ENCODE assay signal across 20 cellular contexts in the genomic region with DNA sequence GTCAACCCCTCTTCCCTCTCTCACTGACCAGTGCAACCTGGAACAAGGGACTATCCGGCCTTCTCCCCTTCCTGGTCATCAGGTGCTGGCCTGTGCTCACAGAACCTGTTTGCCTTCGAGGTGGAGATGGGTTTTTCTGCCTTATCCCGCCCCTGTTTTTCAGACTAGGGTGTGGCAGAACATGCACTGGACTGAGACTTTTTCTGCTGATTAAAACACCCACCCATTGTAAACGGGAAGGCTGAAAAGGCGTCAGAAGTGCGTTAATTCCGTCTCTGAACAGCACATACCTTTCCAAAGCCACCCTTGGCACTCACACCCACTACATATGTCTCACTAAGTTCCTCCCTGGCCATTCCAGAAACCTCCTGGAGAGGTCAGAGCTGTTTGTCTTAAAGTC. TPM values are rescaled to one million over a fixed set of nuclear protein-coding genes. Genes with fewer than 3 reads are reported as not detected.
DNase-seq lines count a peak whose midpoint lies in the region; ATAC-seq, FAIRE-seq and TF ChIP-seq lines count a peak whose summit lies in the region.
"Had no signal": no experiment of that assay in that cellular context is flagged by ENCODE, and none has a peak within 500 bp of the region (broad histone marks: within the 10 kb centered on the region; RNA-seq: fewer than 3 reads in every experiment).

No MANE protein-coding gene starts in this region.

- POLR2A ChIA-PET in K562 (lab: Yijun Ruan, JAX), result interaction anchor here (0.6 kb wide), 2 partner anchors 42 to 175 kb away, joined by 3 read pairs; no protein-coding TSS in a partner anchor
- POLR2A ChIA-PET in activated CD4-positive, alpha-beta memory T cell treated with anti-CD3 and anti-CD28 coated beads, Interleukin-2, amount 10 ng/mL, durations not matched to agents 7 days and 5 days (lab: Charles Lee), result no interaction called here

- peaks cover 6% of the 10 kb centered on the region for H3K4me1 Mint-ChIP-seq in progenitor cell of endocrine pancreas (ENCODE audit: low read depth)
- H3K4me1 Mint-ChIP-seq in T-helper 2 cell treated with Interferon-gamma antibody and Interleukin-4, amounts not matched to agents 5 μg/mL and 100 μg/mL, for 36 hours (ENCODE audit: low read depth), result no peaks in the 10 kb centered on the region
- no peaks in the 10 kb centered on the region for H3K4me1 Mint-ChIP-seq in activated CD4-positive, alpha-beta memory T cell treated with anti-CD3 and anti-CD28 coated beads, Interleukin-2, amount 10 ng/mL, durations not matched to agents 7 days and 5 days

- H3K27me3 ChIP-seq in K562 (ENCODE audit: control insufficient read depth in 2 of 2, insufficient read depth in 2 of 2, low read length in 2 of 2), result peaks cover 8% of the 10 kb centered on the region in 2 experiments; a peak in 4 of 5 replicates
- peaks cover 0 to 4% of the 10 kb centered on the region in 2 donors for H3K27me3 ChIP-seq in mucosa of rectum (ENCODE audit: control insufficient read depth in 2 of 2, insufficient read depth in 2 of 2, low read length in 2 of 2)

- no peaks in the 10 kb centered on the region for H3K9me3 ChIP-seq in K562 (replicated peaks; ENCODE audit: control insufficient read depth, insufficient read depth, low read depth, low read length)
- H3K9me3 ChIP-seq in mucosa of rectum (ENCODE audit: control insufficient read depth in 2 of 2, low read length in 2 of 2), result no peaks in the 10 kb centered on the region
- H3K9me3 ChIP-seq: HAP-1 had no signal

- H3K4me2 ChIP-seq in K562 (ENCODE audit: insufficient read depth, low read length), result peak overlapping the region; percentile 11; the same call in 1 of the 2 replicates

- no peak overlapping the region for H3K4me3 ChIP-seq in K562
- H3K4me3 ChIP-seq in mucosa of rectum (ENCODE audit: low read length in 2 of 2), result no peak overlapping the region
- H3K4me3 ChIP-seq: GM23248, HAP-1, SK-N-MC had no signal

- peaks cover 4 to 7% of the 10 kb centered on the region in 2 experiments; a peak in 2 of 5 replicates for H3K4me1 ChIP-seq in K562 (replicated peaks in 1 of 2; ENCODE audit: control insufficient read depth in 2 of 2, insufficient read depth in 2 of 2, low read length in 2 of 2)
- H3K4me1 ChIP-seq in mucosa of rectum (ENCODE audit: control insufficient read depth in 2 of 2, insufficient read depth in 2 of 2, low read length in 2 of 2), result peaks cover 5 to 32% of the 10 kb centered on the region in 2 donors
- H3K4me1 ChIP-seq: HAP-1 had no signal

- H3K36me3 Mint-ChIP-seq in progenitor cell of endocrine pancreas (ENCODE audit: insufficient read depth), result no peaks in the 10 kb centered on the region
- no peaks in the 10 kb centered on the region for H3K36me3 Mint-ChIP-seq in T-helper 2 cell treated with Interferon-gamma antibody and Interleukin-4, amounts not matched to agents 5 μg/mL and 100 μg/mL, for 36 hours (ENCODE audit: low read depth)
- H3K36me3 Mint-ChIP-seq in activated CD4-positive, alpha-beta memory T cell treated with anti-CD3 and anti-CD28 coated beads, Interleukin-2, amount 10 ng/mL, durations not matched to agents 7 days and 5 days (ENCODE audit: low read depth), result no peaks in the 10 kb centered on the region

- H2AFZ ChIP-seq in K562 (ENCODE audit: low read depth, low read length), result peak overlapping the region; percentile 40
- H2AFZ ChIP-seq: GM23248 had no signal

- no peak overlapping the region for H3K27ac Mint-ChIP-seq in progenitor cell of endocrine pancreas
- H3K27ac Mint-ChIP-seq in T-helper 2 cell treated with Interferon-gamma antibody and Interleukin-4, amounts not matched to agents 5 μg/mL and 100 μg/mL, for 36 hours, result no peak overlapping the region
- H3K27ac Mint-ChIP-seq in activated CD4-positive, alpha-beta memory T cell treated with anti-CD3 and anti-CD28 coated beads, Interleukin-2, amount 10 ng/mL, durations not matched to agents 7 days and 5 days, result no peak overlapping the region

- peaks cover 41% of the 10 kb centered on the region for H3K27me3 Mint-ChIP-seq in progenitor cell of endocrine pancreas
- peaks cover 6% of the 10 kb centered on the region for H3K27me3 Mint-ChIP-seq in T-helper 2 cell treated with Interferon-gamma antibody and Interleukin-4, amounts not matched to agents 5 μg/mL and 100 μg/mL, for 36 hours (ENCODE audit: low read depth)
- H3K27me3 Mint-ChIP-seq in activated CD4-positive, alpha-beta memory T cell treated with anti-CD3 and anti-CD28 coated beads, Interleukin-2, amount 10 ng/mL, durations not matched to agents 7 days and 5 days, result peaks cover 17% of the 10 kb centered on the region

- TF ChIP-seq POLR2A in K562 (conservative IDR thresholded peaks at IDR 0.05), result no peak

- TF ChIP-seq CTCF in K562 (IDR thresholded peaks at IDR 0.05 in 2 of 3, conservative IDR thresholded peaks at IDR 0.05 in 1 of 3; ENCODE audit: insufficient read depth in 2 of 3, low read depth in 1 of 3, low read length in 3 of 3), result no peak
- no peak for TF ChIP-seq CTCF in progenitor cell of endocrine pancreas (IDR thresholded peaks at IDR 0.05; ENCODE audit: unreplicated experiment)

- no peak; the same call in 2 of the 3 replicates for ATAC-seq in K562
- peak; percentile 89 for ATAC-seq in esophagus mucosa

- no peak overlapping the region for H3K4me3 Mint-ChIP-seq in progenitor cell of endocrine pancreas (ENCODE audit: low read depth)
- no peak overlapping the region for H3K4me3 Mint-ChIP-seq in T-helper 2 cell treated with Interferon-gamma antibody and Interleukin-4, amounts not matched to agents 5 μg/mL and 100 μg/mL, for 36 hours
- no peak overlapping the region for H3K4me3 Mint-ChIP-seq in activated CD4-positive, alpha-beta memory T cell treated with anti-CD3 and anti-CD28 coated beads, Interleukin-2, amount 10 ng/mL, durations not matched to agents 7 days and 5 days

- FAIRE-seq in K562 (lab: Jason Lieb, UNC), result peak; percentile 15
- FAIRE-seq: RCC 7860 had no signal

- no peak for TF ChIP-seq RAD21 in K562 (CRISPR knock-in tag; conservative IDR thresholded peaks at IDR 0.05 in 1 of 2, IDR thresholded peaks at IDR 0.05 in 1 of 2)

- BruUV-seq in K562 (replicated peaks; lab: Mats Ljungman, UMichigan), result no TSS peak

- in situ Hi-C loops in K562 (cut with MboI), result loop anchor here (10.0 kb wide), 1 partner anchor 105 kb away; no protein-coding TSS in a partner anchor

- no peaks in the 10 kb centered on the region for H3K79me2 ChIP-seq in K562 (ENCODE audit: control insufficient read depth, insufficient read depth, low read length)

- DNase-seq in K562 (ENCODE audit: extremely low read depth in 1 of 4, low spot score in 3 of 4), result no peak
- no peak for DNase-seq in progenitor cell of endocrine pancreas (ENCODE audit: low spot score, unreplicated experiment)
- no peak for DNase-seq in T-helper 2 cell treated with Interferon-gamma antibody and Interleukin-4, amounts not matched to agents 5 μg/mL and 100 μg/mL, for 36 hours (ENCODE audit: low spot score)
- no peak for DNase-seq in activated CD4-positive, alpha-beta memory T cell treated with anti-CD3 and anti-CD28 coated beads, Interleukin-2, amount 10 ng/mL, durations not matched to agents 7 days and 5 days
- no peak for DNase-seq in NCI-H774 (lab: John Stamatoyannopoulos, UW)
- DNase-seq: AML-193, DND-41, GM23248, NCI-H1105, NCI-H2081, NCI-H446 treated with DMSO at 0.1 percent for 48 hours, NCI-H69, SHP77 had no signal

- WGBS in K562 (ENCODE audit: insufficient coverage, low coverage, missing lambda C conversion rate), result 2% methylated on average over 7 of the region's 7 CpGs

- H3K9me3 Mint-ChIP-seq in progenitor cell of endocrine pancreas (ENCODE audit: low read depth), result no peaks in the 10 kb centered on the region
- H3K9me3 Mint-ChIP-seq in T-helper 2 cell treated with Interferon-gamma antibody and Interleukin-4, amounts not matched to agents 5 μg/mL and 100 μg/mL, for 36 hours, result no peaks in the 10 kb centered on the region
- H3K9me3 Mint-ChIP-seq in activated CD4-positive, alpha-beta memory T cell treated with anti-CD3 and anti-CD28 coated beads, Interleukin-2, amount 10 ng/mL, durations not matched to agents 7 days and 5 days, result no peaks in the 10 kb centered on the region

- H3K27ac ChIP-seq in K562 (ENCODE audit: extremely low read depth, low read depth, low read length), result no peak overlapping the region
- peak overlapping the region; percentile 73 to 92 for H3K27ac ChIP-seq in mucosa of rectum (ENCODE audit: low read depth in 2 of 2, low read length in 2 of 2)
- H3K27ac ChIP-seq: C4-2B, GM23248, SK-N-MC had no signal

- CTCF ChIA-PET in K562 (lab: Yijun Ruan, JAX; ENCODE audit: low intra/inter-chr PET ratio), result no interaction called here
- CTCF ChIA-PET in activated CD4-positive, alpha-beta memory T cell treated with anti-CD3 and anti-CD28 coated beads, Interleukin-2, amount 10 ng/mL, durations not matched to agents 7 days and 5 days (lab: Charles Lee), result no interaction called here

- TF ChIP-seq EP300 in K562 (IDR thresholded peaks at IDR 0.05; ENCODE audit: low read length), result no peak

- no peaks in the 10 kb centered on the region for H3K36me3 ChIP-seq in K562 (ENCODE audit: control insufficient read depth, insufficient read depth, low read length)
- no peaks in the 10 kb centered on the region for H3K36me3 ChIP-seq in mucosa of rectum (ENCODE audit: control insufficient read depth in 2 of 2, insufficient read depth in 2 of 2, low read length in 2 of 2)
- H3K36me3 ChIP-seq: HAP-1 had no signal

- no peaks in the 10 kb centered on the region for H3K9me1 ChIP-seq in K562 (ENCODE audit: control insufficient read depth, insufficient read depth, low read length)

- H3K9ac ChIP-seq in K562 (ENCODE audit: insufficient read depth in 1 of 2, low read depth in 2 of 2, low read length in 2 of 2), result no peak overlapping the region
- peak overlapping the region in 1 of 2 donors; percentile 49 for H3K9ac ChIP-seq in mucosa of rectum (ENCODE audit: low read depth in 1 of 2, low read length in 2 of 2)
- H3K9ac ChIP-seq: GM23248 had no signal

- no peaks in the 10 kb centered on the region for H4K20me1 ChIP-seq in K562 (replicated peaks; ENCODE audit: control insufficient read depth, insufficient read depth, low read length)

- intact Hi-C loops in K562 (cut with micrococcal nuclease), result no loop called here

RNA-seq across cellular contexts. Expression of a gene that starts 4.4 kb away (rescaled TPM):
- 0.21 and 0.25 TPM in 2 replicates for total RNA-seq in K562 (2011; cell fraction: chromatin; rRNA removed; ENCODE audit: low replicate concordance)
- 0.33 TPM in 1 of 2 replicates, not detected in the other for total RNA-seq in K562 (2011; cell fraction: nucleolus; rRNA removed)
- total RNA-seq in K562 (2011; cell fraction: nucleoplasm; rRNA removed), result not detected in 2 replicates
- total RNA-seq in K562 (2014; rRNA removed) (not detected in 2 replicates), K562 (2014; rRNA removed; fragmentation: Illumina TruSeq; extraction: Trizol) (not detected in 2 replicates), K562 (2015; rRNA removed; fragmentation: Illumina TruSeq; extraction: Trizol) (not detected in 2 replicates), K562 (2021) (not detected in 2 replicates), esophagus mucosa (2.3 TPM), progenitor cell of endocrine pancreas (not detected in 2 replicates)
- polyA plus RNA-seq in K562 (2011; rRNA removed) (0.03 and 0.04 TPM in 2 replicates), K562 (2014; fragmentation: Illumina TruSeq; extraction: Trizol) (not detected in 2 replicates), K562 (2014; fragmentation: Nextera tagmentation; extraction: Ambion mirVana) (not detected), K562 (2014; rRNA removed) (not detected in 2 replicates)
- 0.03 and 0.12 TPM in 2 replicates for polyA plus RNA-seq in K562 (2011; cell fraction: cytosol; rRNA removed)
- polyA plus RNA-seq in K562 (2011; cell fraction: nucleus; rRNA removed), result not detected in 2 replicates
- polyA plus RNA-seq in K562 (2012), result 0.04 and 0.05 TPM in 2 replicates
- not detected in 2 replicates for polyA minus RNA-seq in K562 (2011; rRNA and poly(A)+ RNA removed)
- not detected in 2 replicates for polyA minus RNA-seq in K562 (2011; cell fraction: cytosol; rRNA and poly(A)+ RNA removed)
- not detected in 2 replicates for polyA minus RNA-seq in K562 (2011; cell fraction: nucleus; rRNA and poly(A)+ RNA removed)
- total RNA-seq in activated CD4-positive, alpha-beta memory T cell treated with anti-CD3 and anti-CD28 coated beads, Interleukin-2, amount 10 ng/mL, durations not matched to agents 7 days and 5 days, result not detected
- total RNA-seq: G401, GM23248 had no signal
- polyA plus RNA-seq: GM23248 had no signal

RNA-seq across cellular contexts. Expression of a gene that starts 36.9 kb away (rescaled TPM):
- 1.3 and 7.9 TPM in 2 replicates for total RNA-seq in K562 (2011; cell fraction: chromatin; rRNA removed; ENCODE audit: low replicate concordance)
- total RNA-seq in K562 (2011; cell fraction: nucleolus; rRNA removed), result 2.8 TPM in 2 replicates
- 4.2 and 4.4 TPM in 2 replicates for total RNA-seq in K562 (2011; cell fraction: nucleoplasm; rRNA removed)
- total RNA-seq in K562 (2014; rRNA removed) (0.36 TPM in 1 of 2 replicates, not detected in the other), K562 (2014; rRNA removed; fragmentation: Illumina TruSeq; extraction: Trizol) (0.04 TPM in 1 of 2 replicates, not detected in the other), K562 (2015; rRNA removed; fragmentation: Illumina TruSeq; extraction: Trizol) (0.14 TPM in 1 of 2 replicates, not detected in the other), K562 (2021) (0.40 and 0.44 TPM in 2 replicates), esophagus mucosa (30.4 TPM), progenitor cell of endocrine pancreas (9.5 and 10.9 TPM in 2 replicates)
- polyA plus RNA-seq in K562 (2011; rRNA removed) (0.43 and 1.7 TPM in 2 replicates), K562 (2014; fragmentation: Illumina TruSeq; extraction: Trizol) (0.13 and 0.44 TPM in 2 replicates), K562 (2014; fragmentation: Nextera tagmentation; extraction: Ambion mirVana) (not detected), K562 (2014; rRNA removed) (0.05 and 0.12 TPM in 2 replicates)
- polyA plus RNA-seq in K562 (2011; cell fraction: cytosol; rRNA removed), result 0.49 and 0.81 TPM in 2 replicates
- 4.4 and 6.0 TPM in 2 replicates for polyA plus RNA-seq in K562 (2011; cell fraction: nucleus; rRNA removed)
- polyA plus RNA-seq in K562 (2012), result 1.00 and 1.3 TPM in 2 replicates
- polyA minus RNA-seq in K562 (2011; rRNA and poly(A)+ RNA removed), result 0.53 and 0.84 TPM in 2 replicates
- polyA minus RNA-seq in K562 (2011; cell fraction: cytosol; rRNA and poly(A)+ RNA removed), result 0.86 and 3.5 TPM in 2 replicates
- 1.5 and 3.6 TPM in 2 replicates for polyA minus RNA-seq in K562 (2011; cell fraction: nucleus; rRNA and poly(A)+ RNA removed)
- total RNA-seq in activated CD4-positive, alpha-beta memory T cell treated with anti-CD3 and anti-CD28 coated beads, Interleukin-2, amount 10 ng/mL, durations not matched to agents 7 days and 5 days, result under 1 TPM; 0.43 to 0.65 TPM
